In genomic region chr18:62841405-62841804, GRCh38 we compare ENCODE assay signal across 31 cellular contexts.
"Had no signal": no experiment of that assay in that cellular context is flagged by ENCODE, and none has a peak within 500 bp of the region (broad histone marks: within the 10 kb centered on the region; RNA-seq: fewer than 3 reads in every experiment).

No MANE protein-coding gene starts in this region.

- H3K9me3 ChIP-seq: ascending aorta, breast epithelium, SJSA1, SK-N-SH had no signal

- H3K9ac ChIP-seq: SK-N-SH had no signal

- H3K27me3 ChIP-seq: ascending aorta, breast epithelium, SJSA1 had no signal

- H3K36me3 ChIP-seq: ascending aorta, breast epithelium, SJSA1 had no signal

- H3K4me2 ChIP-seq: SK-N-SH had no signal

- H3K4me3 ChIP-seq: ascending aorta, breast epithelium, SJSA1 had no signal

- FAIRE-seq: TTC549 had no signal

- H3K27ac ChIP-seq: ascending aorta, breast epithelium, SJSA1 had no signal

- H3K4me1 ChIP-seq: ascending aorta, breast epithelium, SJSA1 had no signal

- DNase-seq: activated CD4-positive, alpha-beta T cell treated with anti-CD3 and anti-CD28 coated beads for 36 hours; activated CD4-positive, alpha-beta T cell treated with anti-CD3 and anti-CD28 coated beads, Interleukin-2, amount 10 ng/mL, durations not matched to agents 7 days and 5 days; activated CD4-positive, alpha-beta T cell treated with anti-CD3 and anti-CD28 coated beads, Interleukin-2, amount 50 U/mL, for 48 hours; activated CD8-positive, alpha-beta memory T cell treated with anti-CD3 and anti-CD28 coated beads, Interleukin-2, amount 10 ng/mL, durations not matched to agents 7 days and 5 days; activated CD8-positive, alpha-beta memory T cell treated with anti-CD3 and anti-CD28 coated beads, Interleukin-2, amount 50 U/mL, for 48 hours; activated effector memory CD4-positive, alpha-beta T cell treated with anti-CD3 and anti-CD28 coated beads, Interleukin-2, amount 50 U/mL, for 16 hours; activated naive CD4-positive, alpha-beta T cell; activated naive CD8-positive, alpha-beta T cell treated with anti-CD3 and anti-CD28 coated beads, Interleukin-2, amount 10 ng/mL, durations not matched to agents 7 days and 5 days; activated T-cell treated with anti-CD3 and anti-CD28 coated beads, Interleukin-2, amount 50 U/mL, for 48 hours; amygdala; caudate nucleus; cerebellar nuclear complex; NCI-H1092 treated with DMSO at 0.1 percent for 48 hours; NCI-H1417; NCI-H146; NCI-H187 treated with DMSO at 0.1 percent for 48 hours; NCI-H2081; NCI-H2171 treated with DMSO at 0.1 percent for 48 hours; NCI-H2227 treated with DMSO at 0.1 percent for 48 hours; NCI-H446; NCI-H524; NCI-H69; NCI-H82; SHP77 treated with DMSO at 0.1 percent for 48 hours; SK-N-SH had no signal

- ATAC-seq: activated CD4-positive, alpha-beta T cell treated with anti-CD3 and anti-CD28 coated beads for 36 hours; activated CD4-positive, CD25-positive, alpha-beta regulatory T cell treated with anti-CD3 and anti-CD28 coated beads, Interleukin-2, amount 50 U/mL, for 24 hours; activated CD8-positive, alpha-beta memory T cell treated with anti-CD3 and anti-CD28 coated beads, Interleukin-2, amount 10 ng/mL, durations not matched to agents 7 days and 5 days; Panc1 had no signal
